9 cellular contexts compared by ENCODE assay signal in genomic region chr1:14855824-14856223, GRCh38.
"Had no signal": no experiment of that assay in that cellular context is flagged by ENCODE, and none has a peak within 500 bp of the region (broad histone marks: within the 10 kb centered on the region; RNA-seq: fewer than 3 reads in every experiment).

No MANE protein-coding gene starts in this region.

- DNase-seq: GOT3, H7, H9, HCEC 1CT, HFFc6 had no signal

- H3K9me3 ChIP-seq: HAP-1 had no signal

- ATAC-seq: GM23338, HCT116 had no signal

- H3K4me3 ChIP-seq: GM23248, GM23338, HAP-1 had no signal

- H3K4me1 ChIP-seq: HAP-1 had no signal

- H3K9ac ChIP-seq: GM23248 had no signal

- H2AFZ ChIP-seq: GM23248, GM23338 had no signal

- H3K36me3 ChIP-seq: HAP-1 had no signal

- H3K4me2 ChIP-seq: GM23338 had no signal

- H3K27ac ChIP-seq: GM23248 had no signal
